Comparison of ENCODE assay signal across 1 cellular context in the genomic region with DNA sequence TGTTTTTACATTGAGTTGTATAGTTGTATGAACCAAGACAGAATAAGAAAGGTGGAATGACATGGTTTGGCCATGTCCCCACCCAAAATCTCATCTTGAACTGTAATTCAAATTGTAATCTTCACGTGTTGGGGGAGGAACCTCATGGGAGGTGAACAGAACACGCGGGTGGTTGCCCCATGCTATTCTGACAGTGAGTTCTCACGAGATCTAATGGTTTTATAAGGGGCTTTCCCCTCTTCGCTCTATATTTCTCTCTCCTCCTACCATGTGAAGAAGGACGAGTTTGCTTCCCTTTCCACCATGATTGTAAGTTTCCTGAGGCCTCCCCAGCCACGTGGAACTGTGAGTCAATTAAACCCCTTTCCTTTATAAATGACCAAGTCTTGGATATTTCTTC.
TF ChIP-seq lines count a peak whose summit lies in the region.

No MANE protein-coding gene starts in this region.

TF ChIP-seq in IMR-90, 13 proteins besides CTCF, POLR2A, EP300 and RAD21:
- no peak for TF ChIP-seq SMC3 (IDR thresholded peaks at IDR 0.05; ENCODE audit: low read depth, low read length)
- TF ChIP-seq BHLHE40 (IDR thresholded peaks at IDR 0.05; ENCODE audit: low read depth, low read length): no peak
- no peak for TF ChIP-seq RFX5 (IDR thresholded peaks at IDR 0.05; ENCODE audit: low read depth, low read length)
- TF ChIP-seq MAFK (IDR thresholded peaks at IDR 0.05; ENCODE audit: low read depth, low read length): no peak
- TF ChIP-seq, protein P1, sequence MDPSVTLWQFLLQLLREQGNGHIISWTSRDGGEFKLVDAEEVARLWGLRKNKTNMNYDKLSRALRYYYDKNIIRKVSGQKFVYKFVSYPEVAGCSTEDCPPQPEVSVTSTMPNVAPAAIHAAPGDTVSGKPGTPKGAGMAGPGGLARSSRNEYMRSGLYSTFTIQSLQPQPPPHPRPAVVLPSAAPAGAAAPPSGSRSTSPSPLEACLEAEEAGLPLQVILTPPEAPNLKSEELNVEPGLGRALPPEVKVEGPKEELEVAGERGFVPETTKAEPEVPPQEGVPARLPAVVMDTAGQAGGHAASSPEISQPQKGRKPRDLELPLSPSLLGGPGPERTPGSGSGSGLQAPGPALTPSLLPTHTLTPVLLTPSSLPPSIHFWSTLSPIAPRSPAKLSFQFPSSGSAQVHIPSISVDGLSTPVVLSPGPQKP (IDR thresholded peaks at IDR 0.05; ENCODE audit: borderline replicate concordance, low read depth, low read length): no peak
- TF ChIP-seq CEBPB (IDR thresholded peaks at IDR 0.05; ENCODE audit: low read depth, low read length): no peak
- no peak for TF ChIP-seq NFE2L2 (IDR thresholded peaks at IDR 0.05; ENCODE audit: low read depth, low read length)
